Comparison of ENCODE assay signal across 22 cellular contexts in the genomic region with DNA sequence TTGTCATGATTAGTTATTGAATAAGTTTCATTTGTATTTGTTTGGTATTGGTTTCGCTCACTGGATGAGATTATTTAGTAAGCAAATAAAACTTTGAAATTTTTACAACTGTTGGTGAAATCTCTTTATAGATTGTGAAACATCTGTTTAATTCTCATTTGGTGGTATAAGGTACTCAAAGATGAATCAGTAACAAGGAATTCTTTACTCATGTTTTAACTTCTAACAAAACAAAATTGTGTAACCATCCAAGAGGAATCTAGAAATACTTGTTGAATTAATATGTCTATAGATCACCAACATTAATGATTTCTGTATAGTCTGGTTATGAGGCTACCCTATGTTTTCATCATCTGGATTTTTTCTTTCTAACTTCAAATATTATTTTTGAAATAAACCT.
DNase-seq lines count a peak whose midpoint lies in the region; ATAC-seq, FAIRE-seq and TF ChIP-seq lines count a peak whose summit lies in the region.
"Had no signal": no experiment of that assay in that cellular context is flagged by ENCODE, and none has a peak within 500 bp of the region (broad histone marks: within the 10 kb centered on the region; RNA-seq: fewer than 3 reads in every experiment).

No MANE protein-coding gene starts in this region.

- no peaks in the 10 kb centered on the region for H3K27me3 ChIP-seq in ACC112 (ENCODE audit: insufficient read depth, low read length)
- H3K27me3 ChIP-seq in bronchial epithelial cell (ENCODE audit: control insufficient read depth, insufficient read depth, low read length): no peaks in the 10 kb centered on the region
- H3K27me3 ChIP-seq: cardiac muscle cell, tibial nerve had no signal

- no peak for TF ChIP-seq CTCF in bronchial epithelial cell (IDR thresholded peaks at IDR 0.05; ENCODE audit: insufficient read depth, low read length, severe bottlenecking)

- no peak overlapping the region for H3K4me3 ChIP-seq in ACC112 (ENCODE audit: low read depth, low read length)
- no peak overlapping the region for H3K4me3 ChIP-seq in bronchial epithelial cell (ENCODE audit: low read depth, low read length)
- H3K4me3 ChIP-seq: cardiac muscle cell, mucosa of descending colon, SK-N-MC, tibial nerve had no signal

- DNase-seq in HS-5 (ENCODE audit: low read depth) (peak; percentile 67), bronchial epithelial cell (ENCODE audit: low read depth) (peak; percentile 96), iris pigment epithelial cell (ENCODE audit: low read depth) (peak; percentile 83), erythroblast (lab: John Stamatoyannopoulos, UW) (no peak)
- DNase-seq: activated CD4-positive, alpha-beta T cell treated with anti-CD3 and anti-CD28 coated beads for 48 hours; activated naive CD4-positive, alpha-beta T cell treated with anti-CD3 and anti-CD28 coated beads, Interleukin-2, amount 50 U/mL, for 16 hours; effector CD4-positive, alpha-beta T cell; GDM1; glutamatergic neuron; H9; KG1; mucosa of descending colon; NCI-H1436; occipital lobe had no signal

- peak overlapping the region; percentile 21 for H3K27ac ChIP-seq in ACC112 (ENCODE audit: low read depth, low read length)
- H3K27ac ChIP-seq: cardiac muscle cell, SK-N-MC, tibial nerve had no signal

- H3K4me1 ChIP-seq in ACC112 (ENCODE audit: control insufficient read depth, insufficient read depth, low read length, unreplicated experiment): peaks cover 18% of the 10 kb centered on the region
- H3K4me1 ChIP-seq: tibial nerve had no signal

- H3K36me3 ChIP-seq in ACC112 (ENCODE audit: insufficient read depth, low read length) (no peaks in the 10 kb centered on the region), bronchial epithelial cell (ENCODE audit: control insufficient read depth, insufficient read depth, low read length) (no peaks in the 10 kb centered on the region)
- H3K36me3 ChIP-seq: cardiac muscle cell, tibial nerve had no signal

- ATAC-seq in GM18858 (IDR thresholded peaks at IDR 0.05; ENCODE audit: unreplicated experiment) (no peak), GM21381 (IDR thresholded peaks at IDR 0.05; ENCODE audit: unreplicated experiment) (no peak), HG03521 (IDR thresholded peaks at IDR 0.05; ENCODE audit: unreplicated experiment) (no peak)
- ATAC-seq: mucosa of descending colon; stimulated activated memory B cell treated with anti-CD40 and anti-IgM and Interleukin-4, amounts not matched to agents 10 μg/mL and 1 μg/mL and 100 μg/mL, for 72 hours had no signal

- no peak for TF ChIP-seq POLR2A in erythroblast (IDR thresholded peaks at IDR 0.05; ENCODE audit: low read length)

- no peak overlapping the region for H2AFZ ChIP-seq in ACC112 (ENCODE audit: low read length, unreplicated experiment)

- no peaks in the 10 kb centered on the region for H3K79me2 ChIP-seq in ACC112 (ENCODE audit: control insufficient read depth, insufficient read depth, low read length, unreplicated experiment)

- FAIRE-seq in bronchial epithelial cell (lab: Jason Lieb, UNC): no peak

Comparison
In these comparisons a context has a peak if more than half of its experiments do, and no peak if none do; other contexts are left out.
1. DNase-seq: peak in HS-5 (single experiment), bronchial epithelial cell (single experiment) and iris pigment epithelial cell (single experiment); none in erythroblast (0 of 2).